Comparison of ENCODE assay signal across 8 cellular contexts in genomic region chr12:68223067-68223747, GRCh38. TPM values are rescaled to one million over a fixed set of nuclear protein-coding genes. Genes with fewer than 3 reads are reported as not detected.
DNase-seq lines count a peak whose midpoint lies in the region; ATAC-seq, FAIRE-seq and TF ChIP-seq lines count a peak whose summit lies in the region.

No MANE protein-coding gene starts in this region.

- no peaks in the 10 kb centered on the region for H3K27me3 ChIP-seq in bronchial epithelial cell (ENCODE audit: control insufficient read depth, insufficient read depth, low read length)

- H3K9me3 ChIP-seq in kidney (ENCODE audit: control insufficient read depth in 1 of 2, low read length in 2 of 2), result no peaks in the 10 kb centered on the region

- intact Hi-C loops in kidney (cut with DNase I), result no loop called here

- FAIRE-seq in bronchial epithelial cell (lab: Jason Lieb, UNC), result peak; percentile 93
- peak; percentile 46 for FAIRE-seq in kidney (lab: Jason Lieb, UNC)

- H3K27ac ChIP-seq in kidney (ENCODE audit: low read depth in 2 of 2, low read length in 2 of 2), result no peak overlapping the region

- H3K9ac ChIP-seq in kidney (ENCODE audit: low read length in 2 of 2), result no peak overlapping the region

- H3K4me1 ChIP-seq in kidney (ENCODE audit: control insufficient read depth in 1 of 2, insufficient read depth in 1 of 2, low read depth in 1 of 2, low read length in 2 of 2), result peaks cover 0 to 2% of the 10 kb centered on the region in 2 donors

- H3K36me3 ChIP-seq in bronchial epithelial cell (ENCODE audit: control insufficient read depth, insufficient read depth, low read length) (no peaks in the 10 kb centered on the region), kidney (ENCODE audit: control insufficient read depth in 1 of 2, insufficient read depth in 2 of 2, low read length in 2 of 2) (no peaks in the 10 kb centered on the region)

- peak; percentile 75 for TF ChIP-seq CTCF in WI38 (IDR thresholded peaks at IDR 0.05; ENCODE audit: low read depth, low read length)
- peak; percentile 90 for TF ChIP-seq CTCF in bronchial epithelial cell (IDR thresholded peaks at IDR 0.05; ENCODE audit: insufficient read depth, low read length, severe bottlenecking)
- TF ChIP-seq CTCF in kidney (IDR thresholded peaks at IDR 0.05; ENCODE audit: borderline replicate concordance, extremely low read depth, insufficient read depth), result peak; percentile 87

- peak; percentile 78 for DNase-seq in A172 (ENCODE audit: low spot score)
- DNase-seq in NCI-H2196 (lab: John Stamatoyannopoulos, UW; ENCODE audit: unreplicated experiment), result peak; percentile 74
- DNase-seq in bronchial epithelial cell (ENCODE audit: low read depth), result peak; percentile 80
- DNase-seq in kidney, result peak; percentile 80
- peak; percentile 42 to 65 for DNase-seq in stimulated activated CD4-positive, alpha-beta T cell treated with anti-CD3 and anti-CD28 coated beads, Interleukin-1b, Interleukin-23, amount 100 ng/mL, for 4 hours (ENCODE audit: low read depth in 2 of 2)

- H3K4me3 ChIP-seq in WI38 (ENCODE audit: low read depth, low read length) (no peak overlapping the region), bronchial epithelial cell (ENCODE audit: low read depth, low read length) (no peak overlapping the region), kidney (ENCODE audit: low read length in 2 of 2) (no peak overlapping the region)

- ATAC-seq in GM18519 (IDR thresholded peaks at IDR 0.05; ENCODE audit: low FRiP score, unreplicated experiment) (peak; percentile 47), HG03064 (IDR thresholded peaks at IDR 0.05; ENCODE audit: low read depth, unreplicated experiment) (peak; percentile 92)

RNA-seq across cellular contexts. Expression of gene IL26, which starts 2.4 kb away (rescaled TPM):
- not detected in 2 replicates for total RNA-seq in A172 (2014; rRNA removed; shearing (Covaris generic))
- total RNA-seq in bronchial epithelial cell (not detected in 2 replicates), kidney (not detected)
- polyA plus RNA-seq in kidney (ENCODE audit: insufficient read depth, low read depth, low replicate concordance), result not detected

RNA-seq across cellular contexts. Expression of gene IL22, which starts 30.2 kb away (rescaled TPM):
- total RNA-seq in A172 (2014; rRNA removed; shearing (Covaris generic)), result not detected in 2 replicates
- total RNA-seq in bronchial epithelial cell (not detected in 2 replicates), kidney (not detected)
- polyA plus RNA-seq in kidney (ENCODE audit: insufficient read depth, low read depth, low replicate concordance), result not detected
